ENCODE assay signal across 16 cellular contexts in the genomic region with DNA sequence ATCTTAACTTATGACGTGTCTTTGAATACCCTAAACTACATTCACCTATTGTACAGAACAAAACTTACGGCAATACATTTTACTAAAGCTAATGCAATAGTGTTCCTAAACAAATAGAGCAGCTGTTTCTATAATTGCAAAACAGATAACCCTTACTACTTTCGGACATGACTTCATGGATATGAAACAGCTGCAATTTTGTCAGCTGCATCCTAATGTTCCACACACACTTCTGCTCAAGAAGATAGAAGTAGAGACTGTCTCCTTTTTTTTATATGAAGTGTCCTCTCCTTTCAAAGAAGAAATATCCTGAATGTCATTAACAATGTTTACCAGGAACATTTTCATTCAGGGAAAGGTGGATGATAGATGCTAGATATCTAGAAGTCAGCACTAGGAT.
A peak's percentile ranks its signal among the peaks of the same experiment; 100 is the strongest.
DNase-seq lines count a peak whose midpoint lies in the region; ATAC-seq and TF ChIP-seq lines count a peak whose summit lies in the region.
"Had no signal": no experiment of that assay in that cellular context is flagged by ENCODE, and none has a peak within 500 bp of the region (broad histone marks: within the 10 kb centered on the region; RNA-seq: fewer than 3 reads in every experiment).

No MANE protein-coding gene starts in this region.

- TF ChIP-seq CTCF in fibroblast of pulmonary artery (IDR thresholded peaks at IDR 0.05; ENCODE audit: low read length, missing control alignments), result no peak

- intact Hi-C loops in left ventricle myocardium superior (cut with micrococcal nuclease) (no loop called here), Right ventricle myocardium superior (cut with DNase I) (no loop called here)

- ATAC-seq in left ventricle myocardium superior (peak; percentile 50), Right ventricle myocardium superior (ENCODE audit: poor library complexity) (no peak), HG02981 (IDR thresholded peaks at IDR 0.05; ENCODE audit: unreplicated experiment) (no peak)

- H3K4me3 ChIP-seq in fibroblast of pulmonary artery (replicated peaks; ENCODE audit: low read depth, low read length), result no peak overlapping the region
- H3K4me3 ChIP-seq: HAP-1 had no signal

- DNase-seq in DMS53 (lab: John Stamatoyannopoulos, UW), result peak; percentile 42
- DNase-seq in DMS53 treated with DMSO at 0.1 percent for 48 hours (lab: John Stamatoyannopoulos, UW; ENCODE audit: unreplicated experiment), result no peak
- DNase-seq in left ventricle myocardium superior, result no peak
- DNase-seq in Right ventricle myocardium superior, result no peak
- DNase-seq in fibroblast of pulmonary artery (ENCODE audit: low read depth), result peak; percentile 1
- no peak for DNase-seq in KG1 (lab: John Stamatoyannopoulos, UW)
- DNase-seq in cerebellar cortex (ENCODE audit: low spot score), result no peak
- DNase-seq: BE2C; CD4-positive, alpha-beta T cell; Karpas-422; NCI-H1092; NCI-H1694; NCI-H2227 treated with DMSO at 0.1 percent for 48 hours; NCI-H526 treated with DMSO at 0.1 percent for 48 hours had no signal

Comparison
In these comparisons a context has a peak if more than half of its experiments do, and no peak if none do; other contexts are left out.
1. DNase-seq: peak in DMS53 (single experiment) and fibroblast of pulmonary artery (single experiment); none in DMS53 treated with DMSO at 0.1 percent for 48 hours (single experiment), left ventricle myocardium superior (single experiment), Right ventricle myocardium superior (single experiment), KG1 (single experiment) and cerebellar cortex (single experiment).